Comparison of ENCODE assay signal across 20 cellular contexts in the genomic region with DNA sequence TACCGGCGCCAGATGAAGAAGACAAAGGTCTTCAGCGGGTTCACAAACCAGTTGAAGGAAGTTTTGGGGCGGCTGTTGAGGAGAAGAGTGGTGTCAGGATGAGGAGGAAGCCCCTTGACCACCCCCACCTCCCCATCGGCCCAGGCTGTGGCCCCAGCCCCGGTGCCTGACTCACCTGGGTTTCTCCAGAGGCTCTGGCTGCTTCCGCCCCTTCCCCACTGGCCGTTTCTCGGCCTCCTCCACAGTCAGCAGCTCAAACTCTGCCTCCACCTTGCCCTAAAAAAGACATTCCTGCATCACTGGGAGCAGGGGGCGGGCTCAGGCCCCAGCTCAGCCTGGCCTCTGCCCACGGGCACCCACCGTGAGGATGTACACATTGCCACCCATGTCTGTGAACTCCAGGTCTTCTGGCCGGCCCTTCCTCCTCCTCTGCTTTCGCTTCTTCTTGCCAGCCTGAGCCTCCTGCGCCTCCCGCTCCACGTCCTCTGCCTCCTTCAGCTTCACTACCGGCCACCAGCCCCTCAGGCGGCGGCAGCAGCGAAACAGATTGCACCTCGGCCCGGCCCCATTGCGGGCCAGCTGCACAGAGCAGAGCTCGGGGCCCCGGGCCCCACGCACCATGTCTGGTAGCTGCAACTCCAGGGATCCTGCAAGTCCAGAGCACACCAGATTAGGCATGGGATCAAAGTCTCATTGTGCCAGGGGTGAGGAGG. TPM values are rescaled to one million over a fixed set of nuclear protein-coding genes. Genes with fewer than 3 reads are reported as not detected.
DNase-seq lines count a peak whose midpoint lies in the region; ATAC-seq, FAIRE-seq and TF ChIP-seq lines count a peak whose summit lies in the region.
"Had no signal": no experiment of that assay in that cellular context is flagged by ENCODE, and none has a peak within 500 bp of the region (broad histone marks: within the 10 kb centered on the region; RNA-seq: fewer than 3 reads in every experiment).

No MANE protein-coding gene starts in this region.

- H3K27me3 ChIP-seq in Panc1 (ENCODE audit: control insufficient read depth, insufficient read depth, low read length) (no peaks in the 10 kb centered on the region), neural progenitor cell (no peaks in the 10 kb centered on the region), GM23338 (ENCODE audit: insufficient read depth) (no peaks in the 10 kb centered on the region)
- H3K27me3 ChIP-seq: BE2C, SJSA1 had no signal

- TSS peak; percentile 90 for BruUV-seq in Panc1 (replicated peaks; lab: Mats Ljungman, UMichigan)

- ATAC-seq in Panc1 (no peak), left colon (peak; percentile 18), GM23338 (no peak)

- in situ Hi-C loops in Panc1 (cut with HindIII; ENCODE audit: low pct_unique_long_range_greater_than_20kb, low sequenced_read_pairs), result no loop called here

- intact Hi-C loops in Panc1 (cut with micrococcal nuclease; ENCODE audit: unreplicated experiment), result no loop called here
- intact Hi-C loops in left colon (cut with DNase I, micrococcal nuclease), result no loop called here

- H3K27me3 Mint-ChIP-seq in neural progenitor cell (ENCODE audit: insufficient read depth, low read depth), result peaks cover 10% of the 10 kb centered on the region
- H3K27me3 Mint-ChIP-seq in GM23338 (ENCODE audit: insufficient read depth, low read depth, poor library complexity), result peaks cover 5% of the 10 kb centered on the region

- H3K4me1 Mint-ChIP-seq in neural progenitor cell (no peaks in the 10 kb centered on the region), GM23338 (peaks cover 20% of the 10 kb centered on the region)
- H3K4me1 Mint-ChIP-seq: CD8-positive, alpha-beta memory T cell had no signal

- no peaks in the 10 kb centered on the region for H4K20me1 ChIP-seq in neural progenitor cell (ENCODE audit: low read depth)
- no peaks in the 10 kb centered on the region; the same call in 1 of the 2 replicates for H4K20me1 ChIP-seq in GM23338 (replicated peaks; ENCODE audit: insufficient read depth)

- H3K4me3 ChIP-seq in Panc1 (ENCODE audit: low read depth in 2 of 2, low read length in 2 of 2) (no peak overlapping the region), neural progenitor cell (no peak overlapping the region), GM23338 (no peak overlapping the region)
- H3K4me3 ChIP-seq: SJSA1 had no signal

- H3F3A ChIP-seq in neural progenitor cell (ENCODE audit: low read depth), result peaks cover 5% of the 10 kb centered on the region
- H3F3A ChIP-seq in GM23338 (replicated peaks; ENCODE audit: low read depth), result no peaks in the 10 kb centered on the region

- H3K9me2 ChIP-seq in GM23338 (ENCODE audit: insufficient read depth), result no peaks in the 10 kb centered on the region

- no peak overlapping the region for H3K9ac ChIP-seq in neural progenitor cell

- CTCF ChIA-PET in Panc1 (lab: Charles Lee), result interaction anchor here (0.5 kb wide), 1 partner anchor 960 kb away, joined by 3 read pairs; no protein-coding TSS in a partner anchor

- H3K36me3 Mint-ChIP-seq in neural progenitor cell (peaks cover 20% of the 10 kb centered on the region), GM23338 (ENCODE audit: low read depth) (peaks cover 26% of the 10 kb centered on the region)

- no peak overlapping the region for H3K27ac Mint-ChIP-seq in neural progenitor cell
- H3K27ac Mint-ChIP-seq in GM23338, result no peak overlapping the region; the same call in 1 of the 2 replicates

- TF ChIP-seq CTCF in C4-2B (conservative IDR thresholded peaks at IDR 0.05) (no peak), D721Med (IDR thresholded peaks at IDR 0.05; ENCODE audit: insufficient read depth, missing control alignments) (no peak), Panc1 (IDR thresholded peaks at IDR 0.05) (no peak), neural progenitor cell (IDR thresholded peaks at IDR 0.05) (no peak), GM23338 (conservative IDR thresholded peaks at IDR 0.05; ENCODE audit: low read depth in 2 of 2) (no peak)

- H3K36me3 ChIP-seq in Panc1 (ENCODE audit: control insufficient read depth, insufficient read depth, low read length) (peaks cover 4% of the 10 kb centered on the region), neural progenitor cell (no peaks in the 10 kb centered on the region), GM23338 (ENCODE audit: insufficient read depth) (no peaks in the 10 kb centered on the region)

- H3K27ac ChIP-seq in C4-2B (peak overlapping the region; percentile 50), Panc1 (ENCODE audit: low read length) (no peak overlapping the region), neural progenitor cell (no peak overlapping the region), GM23338 (ENCODE audit: low read depth) (no peak overlapping the region)
- H3K27ac ChIP-seq: SJSA1 had no signal

- FAIRE-seq in D721Med (lab: Jason Lieb, UNC), result no peak
- FAIRE-seq: A204.1 had no signal

- no peak overlapping the region for H3K4me3 Mint-ChIP-seq in neural progenitor cell
- H3K4me3 Mint-ChIP-seq in GM23338, result no peak overlapping the region
- H3K4me3 Mint-ChIP-seq: CD8-positive, alpha-beta memory T cell had no signal

- H3K4me1 ChIP-seq in Panc1 (ENCODE audit: control insufficient read depth, insufficient read depth, low read length) (no peaks in the 10 kb centered on the region; the same call in none of the 2 replicates), neural progenitor cell (no peaks in the 10 kb centered on the region), GM23338 (ENCODE audit: insufficient read depth) (peaks cover 3% of the 10 kb centered on the region; the same call in 1 of the 2 replicates)
- H3K4me1 ChIP-seq: BE2C, SJSA1 had no signal

- H3K4me2 ChIP-seq in neural progenitor cell (no peak overlapping the region), GM23338 (no peak overlapping the region)

- no peak overlapping the region for H2AFZ ChIP-seq in neural progenitor cell (replicated peaks)
- H2AFZ ChIP-seq in GM23338, result no peak overlapping the region

- DNase-seq in D721Med (ENCODE audit: insufficient read length, low spot score) (peak; percentile 3), Panc1 (ENCODE audit: low read depth, low spot score) (no peak), left colon (no peak), nucleus accumbens (lab: John Stamatoyannopoulos, UW) (no peak), medulla oblongata (ENCODE audit: extremely low spot score) (no peak), neural progenitor cell (ENCODE audit: low spot score) (no peak), GM23338 (ENCODE audit: low spot score) (no peak)
- DNase-seq: BE2C; CD8-positive, alpha-beta memory T cell; DMS79 treated with DMSO at 0.1 percent for 48 hours; HCEC 1CT; KG1; NCI-H187; NCI-H2107; NCI-H510A treated with DMSO at 0.1 percent for 48 hours; NCI-H82; OCI-M1 had no signal

- H3K9me3 Mint-ChIP-seq in neural progenitor cell (no peaks in the 10 kb centered on the region), GM23338 (no peaks in the 10 kb centered on the region; the same call in 2 of the 3 replicates)
- H3K9me3 Mint-ChIP-seq: CD8-positive, alpha-beta memory T cell had no signal

- H3K79me2 ChIP-seq in neural progenitor cell (ENCODE audit: low read depth) (no peaks in the 10 kb centered on the region), GM23338 (replicated peaks; ENCODE audit: insufficient read depth) (no peaks in the 10 kb centered on the region)

- POLR2A ChIA-PET in Panc1 (lab: Charles Lee), result no interaction called here

- no peaks in the 10 kb centered on the region for H3K9me3 ChIP-seq in Panc1 (ENCODE audit: control insufficient read depth, insufficient read depth, low read depth, low read length)
- H3K9me3 ChIP-seq in neural progenitor cell (ENCODE audit: low read depth), result no peaks in the 10 kb centered on the region
- H3K9me3 ChIP-seq: BE2C, SJSA1 had no signal

TF ChIP-seq in GM23338, 12 proteins besides CTCF, POLR2A, EP300 and RAD21 (continues in another document):
- no peak for TF ChIP-seq POLR2AphosphoS5 (IDR thresholded peaks at IDR 0.05; ENCODE audit: low read depth)
- TF ChIP-seq EZH2 (IDR thresholded peaks at IDR 0.05; ENCODE audit: low read depth, unreplicated experiment), result no peak

RNA-seq across cellular contexts. Expression of a gene that starts 17.3 kb away (rescaled TPM):
- total RNA-seq in Panc1 (2021; ENCODE audit: unreplicated experiment) (265 TPM), left colon (100 to 1,000 TPM; 262 to 278 TPM), neural progenitor cell (ENCODE audit: low replicate concordance) (271 and 383 TPM in 2 replicates)
- 346 TPM for polyA plus RNA-seq in Panc1 (2012; ENCODE audit: insufficient read length)
- 121 and 147 TPM in 2 replicates for total RNA-seq in GM23338 (2014; rRNA removed; shearing (Covaris generic))
- polyA plus RNA-seq in GM23338 (2016; fragmentation: Nextera tagmentation; extraction: Ambion mirVana), result 139 and 155 TPM in 2 replicates

RNA-seq across cellular contexts. Expression of a gene that starts 29.7 kb away (rescaled TPM):
- total RNA-seq in Panc1 (2021; ENCODE audit: unreplicated experiment) (not detected), left colon (not detected), neural progenitor cell (ENCODE audit: low replicate concordance) (not detected in 2 replicates)
- polyA plus RNA-seq in Panc1 (2012; ENCODE audit: insufficient read length), result not detected
- total RNA-seq in GM23338 (2014; rRNA removed; shearing (Covaris generic)), result not detected in 2 replicates
- not detected in 2 replicates for polyA plus RNA-seq in GM23338 (2016; fragmentation: Nextera tagmentation; extraction: Ambion mirVana)
- total RNA-seq: CD8-positive, alpha-beta memory T cell; SJSA1 had no signal
- polyA plus RNA-seq: CD8-positive, alpha-beta memory T cell had no signal

RNA-seq across cellular contexts. Expression of a gene that starts 56.5 kb away (rescaled TPM):
- total RNA-seq in Panc1 (2021; ENCODE audit: unreplicated experiment), result 17.6 TPM
- 28.9 TPM for polyA plus RNA-seq in Panc1 (2012; ENCODE audit: insufficient read length)
- 1 to 10 TPM; 3.2 to 5.8 TPM for total RNA-seq in left colon
- 3.3 and 6.9 TPM in 2 replicates for total RNA-seq in neural progenitor cell (ENCODE audit: low replicate concordance)
- 0.39 and 2.7 TPM in 2 replicates for total RNA-seq in GM23338 (2014; rRNA removed; shearing (Covaris generic))
- polyA plus RNA-seq in GM23338 (2016; fragmentation: Nextera tagmentation; extraction: Ambion mirVana), result 2.9 and 3.8 TPM in 2 replicates
